In the genomic region with DNA sequence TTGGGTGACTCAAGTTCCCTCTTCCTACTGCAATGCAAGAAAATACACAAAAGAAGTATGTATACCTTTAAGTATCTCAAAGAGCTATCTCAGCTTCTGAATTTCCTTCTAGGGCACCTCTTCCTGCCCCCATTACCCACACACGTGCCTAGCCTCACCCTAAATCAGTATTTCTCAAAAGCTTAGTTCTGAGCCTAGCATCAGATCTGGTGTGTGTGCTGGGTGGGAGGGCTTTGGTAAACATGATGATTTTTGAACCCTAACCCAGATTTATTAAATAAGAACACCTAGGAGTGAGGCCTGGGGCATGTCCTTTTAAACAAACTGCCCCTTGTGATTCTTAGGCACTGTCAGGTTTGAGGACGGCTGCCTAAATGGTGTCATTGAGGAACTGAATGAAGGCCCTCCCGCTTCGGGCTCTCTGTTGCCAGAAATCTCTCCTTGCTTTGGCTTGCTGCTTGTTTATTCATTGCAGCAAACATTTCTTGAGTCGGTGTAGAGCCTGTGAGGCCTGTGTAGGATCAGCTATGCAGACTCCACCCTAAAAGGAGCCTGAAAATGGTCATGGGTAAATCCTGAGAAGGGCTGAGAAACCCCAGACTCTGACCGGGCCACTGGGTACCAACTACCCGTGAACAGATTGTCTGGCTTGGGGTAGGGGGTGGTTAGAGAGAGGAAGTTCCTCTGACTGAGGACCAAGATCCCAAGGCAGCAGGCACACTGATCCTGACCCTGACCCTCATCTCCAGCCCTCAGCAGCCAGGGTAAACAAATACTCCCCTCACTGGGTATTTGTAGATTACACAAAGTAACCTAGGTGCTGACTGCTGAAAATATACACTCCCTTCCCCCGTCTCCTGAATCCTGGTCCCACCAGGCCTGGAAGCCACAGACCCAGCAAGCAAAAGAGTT, we compare ENCODE assay signal across 10 cellular contexts. TPM values are rescaled to one million over a fixed set of nuclear protein-coding genes. Genes with fewer than 3 reads are reported as not detected.
DNase-seq lines count a peak whose midpoint lies in the region; ATAC-seq and TF ChIP-seq lines count a peak whose summit lies in the region.
"Had no signal": no experiment of that assay in that cellular context is flagged by ENCODE, and none has a peak within 500 bp of the region (broad histone marks: within the 10 kb centered on the region; RNA-seq: fewer than 3 reads in every experiment).

No MANE protein-coding gene starts in this region.

- DNase-seq in right atrium auricular region (ENCODE audit: low spot score) (no peak), left ventricle myocardium superior (no peak), midbrain (lab: John Stamatoyannopoulos, UW) (peak; percentile 41), uterus (peak in 1 of 2 donors; percentile 44), NCI-H1048 (lab: John Stamatoyannopoulos, UW) (no peak), H9 (no peak)
- no peak for DNase-seq in activated effector memory CD4-positive, alpha-beta T cell treated with Interleukin-2 at 50 U/mL for 16 hours
- DNase-seq: DND-41, NCI-H345 had no signal

- H3K4me1 ChIP-seq in right atrium auricular region (peaks cover 0 to 56% of the 10 kb centered on the region in 2 donors), uterus (peaks cover 15 to 16% of the 10 kb centered on the region in 2 donors), H9 (ENCODE audit: insufficient read depth, low read length) (no peaks in the 10 kb centered on the region; the same call in 1 of the 2 replicates)

- H3K4me2 ChIP-seq in H9 (ENCODE audit: insufficient read depth, insufficient read length, low read length) = no peak overlapping the region

- H3K23ac ChIP-seq in H9 (ENCODE audit: insufficient read length, low read depth, low read length) = no peak overlapping the region

- no peaks in the 10 kb centered on the region for H4K20me1 ChIP-seq in H9 (ENCODE audit: control insufficient read depth, insufficient read depth, insufficient read length)

- H3K18ac ChIP-seq in H9 (ENCODE audit: insufficient read length, low read depth, low read length) = no peak overlapping the region

- no peak overlapping the region for H4K91ac ChIP-seq in H9 (ENCODE audit: insufficient read length, low read depth, low read length)

- TF ChIP-seq CTCF in right atrium auricular region (IDR thresholded peaks at IDR 0.05) (no peak), brain (conservative IDR thresholded peaks at IDR 0.05) (no peak), uterus (IDR thresholded peaks at IDR 0.05) (no peak), H9 (conservative IDR thresholded peaks at IDR 0.05) (no peak)

- H3K4me1 Mint-ChIP-seq in brain (peaks cover 27% of the 10 kb centered on the region), H9 (peaks cover 40 to 46% of the 10 kb centered on the region in 2 experiments)

- H3K23me2 ChIP-seq in H9 (ENCODE audit: insufficient read length, low read depth, low read length, poor library complexity, severe bottlenecking) = peaks cover 11% of the 10 kb centered on the region

- H2BK12ac ChIP-seq in H9 (ENCODE audit: insufficient read length, low read depth, low read length) = no peak overlapping the region

- H3K36me3 Mint-ChIP-seq in brain (no peaks in the 10 kb centered on the region), H9 (ENCODE audit: insufficient read depth in 1 of 3, low read depth in 3 of 3) (no peaks in the 10 kb centered on the region; a peak in 1 of 7 replicates)

- H3K79me2 ChIP-seq in H9 (ENCODE audit: insufficient read depth, low read length) = no peaks in the 10 kb centered on the region

- no peaks in the 10 kb centered on the region for H3K9me3 Mint-ChIP-seq in brain
- no peaks in the 10 kb centered on the region for H3K9me3 Mint-ChIP-seq in H9

- H2BK5ac ChIP-seq in H9 (ENCODE audit: insufficient read length, low read length) = no peak overlapping the region

- H3K36me3 ChIP-seq in right atrium auricular region (no peaks in the 10 kb centered on the region), uterus (no peaks in the 10 kb centered on the region)

- no peak overlapping the region for H2BK15ac ChIP-seq in H9 (ENCODE audit: low read depth, low read length)

- H3K4me3 ChIP-seq in right atrium auricular region (peak overlapping the region in 1 of 2 donors; percentile 77), uterus (peak overlapping the region in 1 of 2 donors; percentile 90)

- H2BK120ac ChIP-seq in H9 (ENCODE audit: low read depth, low read length, poor library complexity, severe bottlenecking) = no peak overlapping the region

- ATAC-seq in left ventricle myocardium superior = no peak

- H3K4me3 Mint-ChIP-seq in brain (peak overlapping the region in 2 of 5 experiments; percentile 53 to 65), H9 (no peak overlapping the region)

- H3K79me1 ChIP-seq in H9 (ENCODE audit: insufficient read depth, low read depth, low read length, poor library complexity, severe bottlenecking) = no peaks in the 10 kb centered on the region

- no peak overlapping the region for H4K8ac ChIP-seq in H9 (replicated peaks; ENCODE audit: insufficient read length, low read depth, low read length)

- intact Hi-C loops in left ventricle myocardium superior (cut with micrococcal nuclease) (no loop called here), uterus (cut with DNase I; ENCODE audit: low total_unique reads) (no loop called here)

- H3T11ph ChIP-seq in H9 (ENCODE audit: low read length) = no peak overlapping the region

- no peak overlapping the region for H3K4ac ChIP-seq in H9 (ENCODE audit: low read depth, low read length)

- H2BK20ac ChIP-seq in H9 (ENCODE audit: low read depth, low read length, poor library complexity, severe bottlenecking) = no peak overlapping the region

- TF ChIP-seq POLR2A in uterus (IDR thresholded peaks at IDR 0.05) = peak in 1 of 2 donors; percentile 17

- WGBS in H9 (ENCODE audit: extremely low coverage, insufficient read length, low lambda C conversion rate) = no CpG with 5 or more reads among the region's 8 CpGs

- H3K14ac ChIP-seq in H9 (ENCODE audit: insufficient read depth, low read length) = no peak overlapping the region

- no peak overlapping the region for H2AK5ac ChIP-seq in H9 (ENCODE audit: insufficient read length, low read length)

- no peak overlapping the region for H2AFZ ChIP-seq in H9 (ENCODE audit: low read length)

- no peak overlapping the region for H3K9ac ChIP-seq in H9 (ENCODE audit: extremely low read depth, insufficient read length, low read length)

- peak overlapping the region in 3 of 5 experiments; percentile 43 to 88 (median 81) for H3K27ac Mint-ChIP-seq in brain
- H3K27ac Mint-ChIP-seq in H9 = peak overlapping the region in 1 of 3 experiments; percentile 52; a peak in 1 of 7 replicates

- H3K27me3 ChIP-seq in right atrium auricular region = no peaks in the 10 kb centered on the region
- no peaks in the 10 kb centered on the region for H3K27me3 ChIP-seq in uterus
- H3K27me3 ChIP-seq in H9 (ENCODE audit: insufficient read depth, low read length) = peaks cover 6% of the 10 kb centered on the region; the same call in 1 of the 2 replicates

- H3K9me3 ChIP-seq in right atrium auricular region = no peaks in the 10 kb centered on the region
- no peaks in the 10 kb centered on the region for H3K9me3 ChIP-seq in uterus
- no peaks in the 10 kb centered on the region for H3K9me3 ChIP-seq in H9 (ENCODE audit: control insufficient read depth, low read depth, low read length)

- no peak overlapping the region for H3K56ac ChIP-seq in H9 (ENCODE audit: insufficient read length, low read depth, low read length)

- H3K27me3 Mint-ChIP-seq in brain (peaks cover 69% of the 10 kb centered on the region), H9 (ENCODE audit: low read depth) (peaks cover 43% of the 10 kb centered on the region)

- no peak overlapping the region for H4K5ac ChIP-seq in H9 (ENCODE audit: insufficient read length, low read depth, low read length)

- H3K27ac ChIP-seq in right atrium auricular region (peak overlapping the region; percentile 96 to 99), uterus (peak overlapping the region; percentile 96 to 98), H9 (ENCODE audit: insufficient read length, low read depth, low read length) (no peak overlapping the region)

RNA-seq across cellular contexts. Expression of gene IL6R, which starts 3.0 kb away (rescaled TPM):
- total RNA-seq in right atrium auricular region (10 to 100 TPM; 11.8 to 21.8 TPM), left ventricle myocardium superior (15.3 TPM), uterus (10 to 100 TPM in 3 of 4 donors, 1 to 10 TPM in 1; 9.7 to 28.2 (median 17.1) TPM), H9 (2021) (1.7 and 2.8 TPM in 2 replicates)
- 1.4 TPM for polyA plus RNA-seq in brain (ENCODE audit: insufficient read depth, low read depth, low replicate concordance)
